Comparison of ENCODE assay signal across 1 cellular context in genomic region chr6:41161851-41162552, GRCh38.
TF ChIP-seq lines count a peak whose summit lies in the region.

No MANE protein-coding gene starts in this region.

TF ChIP-seq in HepG2, 621 proteins besides CTCF, POLR2A, EP300 and RAD21:
- TF ChIP-seq FOXA3 (CRISPR knock-in tag; IDR thresholded peaks at IDR 0.05) (no peak), ZNF275 (CRISPR knock-in tag; IDR thresholded peaks at IDR 0.05; ENCODE audit: borderline replicate concordance) (no peak), ZNF639 (CRISPR knock-in tag; conservative IDR thresholded peaks at IDR 0.05) (no peak), EEA1 (CRISPR knock-in tag; IDR thresholded peaks at IDR 0.05; ENCODE audit: borderline replicate concordance) (no peak), KLF6 (CRISPR knock-in tag; IDR thresholded peaks at IDR 0.05) (no peak)
